Comparison of ENCODE assay signal across 12 cellular contexts in the genomic region with DNA sequence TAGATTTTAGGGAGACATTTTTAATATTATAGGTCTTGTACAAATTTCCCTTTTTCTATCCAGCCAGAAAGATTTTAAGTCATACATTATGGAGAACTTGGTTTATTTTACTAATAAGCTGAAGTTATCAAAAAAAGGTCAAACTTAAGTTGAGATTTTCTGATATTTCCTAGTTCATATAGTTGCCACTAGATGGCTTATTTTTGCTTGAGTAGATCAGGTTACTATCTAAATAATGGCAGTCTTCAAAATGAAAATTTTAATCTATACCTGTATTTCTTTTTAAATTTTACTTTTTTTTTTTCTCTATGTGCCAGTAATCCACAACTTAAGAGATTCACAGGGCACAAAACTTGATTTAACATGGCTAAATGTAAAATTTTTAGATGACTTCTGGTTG. TPM values are rescaled to one million over a fixed set of nuclear protein-coding genes. Genes with fewer than 3 reads are reported as not detected.
DNase-seq lines count a peak whose midpoint lies in the region; ATAC-seq and TF ChIP-seq lines count a peak whose summit lies in the region.
"Had no signal": no experiment of that assay in that cellular context is flagged by ENCODE, and none has a peak within 500 bp of the region (broad histone marks: within the 10 kb centered on the region; RNA-seq: fewer than 3 reads in every experiment).

No MANE protein-coding gene starts in this region.

- no peak overlapping the region for H3K4me2 ChIP-seq in OCI-LY1 (ENCODE audit: low read length)

- no peak overlapping the region for H3K27ac Mint-ChIP-seq in type B pancreatic cell
- H3K27ac Mint-ChIP-seq: activated CD4-positive, alpha-beta T cell treated with anti-CD3 and anti-CD28 coated beads, Interleukin-2, amount 10 ng/mL, durations not matched to agents 24 days and 14 days had no signal

- H3K4me1 ChIP-seq in heart left ventricle (no peaks in the 10 kb centered on the region), OCI-LY1 (ENCODE audit: insufficient read depth, low read length, severe bottlenecking) (no peaks in the 10 kb centered on the region)

- no peak overlapping the region for H3K4me3 ChIP-seq in heart left ventricle
- H3K4me3 ChIP-seq in OCI-LY1 (ENCODE audit: low read depth, low read length, poor library complexity, severe bottlenecking), result no peak overlapping the region
- H3K4me3 ChIP-seq: tibial artery had no signal

- no peaks in the 10 kb centered on the region for H3K4me1 Mint-ChIP-seq in type B pancreatic cell (ENCODE audit: unreplicated experiment)
- H3K4me1 Mint-ChIP-seq: activated CD4-positive, alpha-beta T cell treated with anti-CD3 and anti-CD28 coated beads, Interleukin-2, amount 10 ng/mL, durations not matched to agents 24 days and 14 days had no signal

- peaks cover 20% of the 10 kb centered on the region for H3K36me3 Mint-ChIP-seq in type B pancreatic cell

- H2AFZ ChIP-seq in OCI-LY1 (ENCODE audit: low read length), result no peak overlapping the region

- no peaks in the 10 kb centered on the region for H3K9me3 Mint-ChIP-seq in type B pancreatic cell
- H3K9me3 Mint-ChIP-seq: activated CD4-positive, alpha-beta T cell treated with anti-CD3 and anti-CD28 coated beads, Interleukin-2, amount 10 ng/mL, durations not matched to agents 24 days and 14 days had no signal

- intact Hi-C loops in heart left ventricle (cut with DNase I), result no loop called here
- intact Hi-C loops in cardiac septum (cut with DNase I), result no loop called here

- H3K27me3 Mint-ChIP-seq in type B pancreatic cell, result no peaks in the 10 kb centered on the region
- H3K27me3 Mint-ChIP-seq: activated CD4-positive, alpha-beta T cell treated with anti-CD3 and anti-CD28 coated beads, Interleukin-2, amount 10 ng/mL, durations not matched to agents 24 days and 14 days had no signal

- H3K9ac ChIP-seq in OCI-LY1 (ENCODE audit: low read length), result no peak overlapping the region

- TF ChIP-seq POLR2A in heart left ventricle (IDR thresholded peaks at IDR 0.05), result no peak
- TF ChIP-seq POLR2A in erythroblast (IDR thresholded peaks at IDR 0.05; ENCODE audit: low read length), result no peak

- no peaks in the 10 kb centered on the region for H3K79me2 ChIP-seq in OCI-LY1 (ENCODE audit: insufficient read depth, low read length)

- TF ChIP-seq CTCF in heart left ventricle (IDR thresholded peaks at IDR 0.05) (peak in 9 of 12 donors; percentile 7 to 39 (median 25)), OCI-LY1 (IDR thresholded peaks at IDR 0.05; ENCODE audit: low read length) (peak; percentile 22; the same call in 1 of the 2 replicates), type B pancreatic cell (conservative IDR thresholded peaks at IDR 0.05) (peak; percentile 71)

- no peak overlapping the region for H3K27ac ChIP-seq in heart left ventricle
- no peak overlapping the region for H3K27ac ChIP-seq in OCI-LY1 (ENCODE audit: low read depth, low read length, poor library complexity, severe bottlenecking)
- H3K27ac ChIP-seq: tibial artery had no signal

- no peak for DNase-seq in heart left ventricle
- no peak for DNase-seq in cardiac septum (ENCODE audit: low spot score)
- DNase-seq in erythroblast (lab: John Stamatoyannopoulos, UW), result peak; percentile 3 to 7
- no peak for DNase-seq in type B pancreatic cell (ENCODE audit: extremely low spot score, unreplicated experiment)
- no peak for DNase-seq in NCI-H128 (lab: John Stamatoyannopoulos, UW; ENCODE audit: unreplicated experiment)
- DNase-seq: activated CD4-positive, alpha-beta T cell treated with anti-CD3 and anti-CD28 coated beads, Interleukin-2, amount 10 ng/mL, durations not matched to agents 24 days and 14 days; DMS79; left colon; tibial artery had no signal

- no peak overlapping the region for H3K4me3 Mint-ChIP-seq in type B pancreatic cell
- H3K4me3 Mint-ChIP-seq: activated CD4-positive, alpha-beta T cell treated with anti-CD3 and anti-CD28 coated beads, Interleukin-2, amount 10 ng/mL, durations not matched to agents 24 days and 14 days had no signal

- ATAC-seq in heart left ventricle (no peak), HG03025 (IDR thresholded peaks at IDR 0.05; ENCODE audit: low FRiP score, unreplicated experiment) (no peak), GM18868 (IDR thresholded peaks at IDR 0.05; ENCODE audit: unreplicated experiment) (no peak)
- ATAC-seq: left colon had no signal

- H3K36me3 ChIP-seq in heart left ventricle (peaks cover 0 to 95% (median 70%) of the 10 kb centered on the region in 9 donors), OCI-LY1 (ENCODE audit: insufficient read depth, low read length) (peaks cover 74% of the 10 kb centered on the region)

- no peaks in the 10 kb centered on the region for H3K9me3 ChIP-seq in heart left ventricle
- no peaks in the 10 kb centered on the region for H3K9me3 ChIP-seq in OCI-LY1 (ENCODE audit: low read length)
- H3K9me3 ChIP-seq: tibial artery had no signal

- H3K27me3 ChIP-seq in heart left ventricle, result peaks cover 0 to 4% (median 0%) of the 10 kb centered on the region in 9 donors
- H3K27me3 ChIP-seq in OCI-LY1 (ENCODE audit: insufficient read depth, low read length), result no peaks in the 10 kb centered on the region
- H3K27me3 ChIP-seq: tibial artery had no signal

- H3K9me2 ChIP-seq in OCI-LY1 (ENCODE audit: low read depth, low read length), result no peaks in the 10 kb centered on the region

- H3F3A ChIP-seq in OCI-LY1 (ENCODE audit: insufficient read depth, low read length), result no peaks in the 10 kb centered on the region

- H4K20me1 ChIP-seq in OCI-LY1 (ENCODE audit: insufficient read depth, low read length), result no peaks in the 10 kb centered on the region

RNA-seq across cellular contexts. Expression of a gene that starts 52.3 kb away (rescaled TPM):
- 10 to 100 TPM; 54.6 to 80.1 (median 67.3) TPM for total RNA-seq in heart left ventricle
- polyA plus RNA-seq in heart left ventricle, result 10 to 100 TPM in 1 of 2 donors, 1 to 10 TPM in 1; 9.5 to 22.1 TPM
- total RNA-seq in cardiac septum, result 80.9 TPM
- 59.4 and 74.4 TPM in 2 replicates for total RNA-seq in type B pancreatic cell (ENCODE audit: low replicate concordance)

Comparison
In these comparisons a context has a peak if more than half of its experiments do, and no peak if none do; other contexts are left out.
1. DNase-seq: peak in erythroblast (2 of 2); none in heart left ventricle (0 of 5), cardiac septum (single experiment), type B pancreatic cell (single experiment) and NCI-H128 (single experiment).
2. Peak in every context shown above with its lines, with median percentiles within 50 percentile points of each other: CTCF ChIP-seq.